9 cellular contexts compared by ENCODE assay signal in genomic region chr10:5547934-5548660, GRCh38. TPM values are rescaled to one million over a fixed set of nuclear protein-coding genes. Genes with fewer than 3 reads are reported as not detected.
DNase-seq lines count a peak whose midpoint lies in the region; ATAC-seq and TF ChIP-seq lines count a peak whose summit lies in the region.
"Had no signal": no experiment of that assay in that cellular context is flagged by ENCODE, and none has a peak within 500 bp of the region (broad histone marks: within the 10 kb centered on the region; RNA-seq: fewer than 3 reads in every experiment).

No MANE protein-coding gene starts in this region.

- no peaks in the 10 kb centered on the region for H3K9me3 Mint-ChIP-seq in effector memory CD8-positive, alpha-beta T cell

- peak overlapping the region; percentile 78 for H3K4me2 ChIP-seq in PC-3 (ENCODE audit: low read length)

- no peaks in the 10 kb centered on the region for H3K27me3 ChIP-seq in PC-3 (ENCODE audit: low read length)

- peaks cover 16 to 24% of the 10 kb centered on the region in 2 donors for H3K27me3 Mint-ChIP-seq in effector memory CD8-positive, alpha-beta T cell

- DNase-seq in DMS153 treated with DMSO at 0.1 percent for 48 hours (lab: John Stamatoyannopoulos, UW; ENCODE audit: unreplicated experiment) (peak; percentile 38), PC-3 (peak; percentile 82), fibroblast of peridontal ligament (ENCODE audit: extremely low read depth) (peak; percentile 13), pons (ENCODE audit: low spot score) (peak; percentile 17), NCI-H128 (lab: John Stamatoyannopoulos, UW; ENCODE audit: unreplicated experiment) (no peak), GM20000 (ENCODE audit: low spot score) (no peak)
- no peak for DNase-seq in effector memory CD8-positive, alpha-beta T cell

- H3F3A ChIP-seq in PC-3 (ENCODE audit: low read length, unreplicated experiment): peaks cover 6% of the 10 kb centered on the region

- TF ChIP-seq CTCF in PC-3 (conservative IDR thresholded peaks at IDR 0.05; ENCODE audit: low read depth, low read length): no peak
- no peak for TF ChIP-seq CTCF in GM20000 (IDR thresholded peaks at IDR 0.05; ENCODE audit: extremely low read depth, missing control alignments)

- CTCF ChIA-PET in PC-3 (lab: Charles Lee): interaction anchor here (0.6 to 1.4 kb wide), 4 partner anchors 18 to 77 kb away, joined by 3 to 6 read pairs (median 4); no protein-coding TSS in a partner anchor

- peaks cover 86% of the 10 kb centered on the region for H3K4me1 ChIP-seq in PC-3 (ENCODE audit: insufficient read depth, low read length)

- H3K9ac ChIP-seq in PC-3 (ENCODE audit: low read length): peak overlapping the region; percentile 94

- no peak overlapping the region for H3K4me3 Mint-ChIP-seq in effector memory CD8-positive, alpha-beta T cell
- H3K4me3 Mint-ChIP-seq: activated CD8-positive, alpha-beta T cell treated with anti-CD3 and anti-CD28 coated beads, Interleukin-2, amount 10 ng/mL, durations not matched to agents 7 days and 5 days had no signal

- peak overlapping the region; percentile 100 for H3K27ac ChIP-seq in PC-3 (ENCODE audit: low read length)

- H3K4me3 ChIP-seq in PC-3 (ENCODE audit: low read length): peak overlapping the region; percentile 46

- H3K4me1 Mint-ChIP-seq in effector memory CD8-positive, alpha-beta T cell (ENCODE audit: low read depth in 2 of 2): peaks cover 0 to 9% of the 10 kb centered on the region in 2 donors

- no peak overlapping the region for H3K27ac Mint-ChIP-seq in effector memory CD8-positive, alpha-beta T cell
- H3K27ac Mint-ChIP-seq: activated CD8-positive, alpha-beta T cell treated with anti-CD3 and anti-CD28 coated beads, Interleukin-2, amount 10 ng/mL, durations not matched to agents 7 days and 5 days had no signal

- H2AFZ ChIP-seq in PC-3 (ENCODE audit: low read length): no peak overlapping the region

- peak; percentile 39 for ATAC-seq in PC-3
- ATAC-seq in effector memory CD8-positive, alpha-beta T cell (replicated peaks): no peak
- no peak for ATAC-seq in GM18861 (IDR thresholded peaks at IDR 0.05; ENCODE audit: unreplicated experiment)

- BruUV-seq in PC-3 (replicated peaks; lab: Mats Ljungman, UMichigan): no TSS peak

- intact Hi-C loops in PC-3 (cut with micrococcal nuclease): loop anchor here (1.0 to 5.0 kb wide), 6 partner anchors 11 to 81 kb away; no protein-coding TSS in a partner anchor

- H3K36me3 Mint-ChIP-seq in effector memory CD8-positive, alpha-beta T cell (ENCODE audit: insufficient read depth): no peaks in the 10 kb centered on the region

- H3K9me3 ChIP-seq in PC-3 (ENCODE audit: low read length): no peaks in the 10 kb centered on the region

- POLR2A ChIA-PET in PC-3 (lab: Charles Lee; ENCODE audit: unreplicated experiment): interaction anchor here (0.6 to 1.8 kb wide), 15 partner anchors 11 to 410 kb away, joined by 3 to 17 read pairs (median 4); no protein-coding TSS in a partner anchor

- H3K79me2 ChIP-seq in PC-3 (ENCODE audit: low read length): no peaks in the 10 kb centered on the region

- no peaks in the 10 kb centered on the region for H3K9me2 ChIP-seq in PC-3 (replicated peaks; ENCODE audit: low read length)

- H3K36me3 ChIP-seq in PC-3 (ENCODE audit: low read depth, low read length): no peaks in the 10 kb centered on the region

- no peaks in the 10 kb centered on the region for H4K20me1 ChIP-seq in PC-3 (ENCODE audit: low read length)

RNA-seq across cellular contexts. Expression of gene CALML3, which starts 23.3 kb away (rescaled TPM):
- not detected in 2 replicates for total RNA-seq in PC-3 (2014; rRNA removed)
- total RNA-seq: activated CD8-positive, alpha-beta T cell treated with anti-CD3 and anti-CD28 coated beads, Interleukin-2, amount 10 ng/mL, durations not matched to agents 7 days and 5 days had no signal

RNA-seq across cellular contexts. Expression of gene CALML5, which starts 48.7 kb away (rescaled TPM):
- not detected in 2 replicates for total RNA-seq in PC-3 (2014; rRNA removed)
- total RNA-seq: activated CD8-positive, alpha-beta T cell treated with anti-CD3 and anti-CD28 coated beads, Interleukin-2, amount 10 ng/mL, durations not matched to agents 7 days and 5 days had no signal

Comparison
In these comparisons a context has a peak if more than half of its experiments do, and no peak if none do; other contexts are left out.
1. DNase-seq: peak in DMS153 treated with DMSO at 0.1 percent for 48 hours (single experiment), PC-3 (single experiment), fibroblast of peridontal ligament (single experiment) and pons (single experiment); none in effector memory CD8-positive, alpha-beta T cell (0 of 3), NCI-H128 (single experiment) and GM20000 (single experiment).